In genomic region chr5:151758430-151759241, GRCh38 we compare ENCODE assay signal across 8 cellular contexts. TPM values are rescaled to one million over a fixed set of nuclear protein-coding genes. Genes with fewer than 3 reads are reported as not detected.
A peak's percentile ranks its signal among the peaks of the same experiment; 100 is the strongest.
DNase-seq lines count a peak whose midpoint lies in the region; ATAC-seq and TF ChIP-seq lines count a peak whose summit lies in the region.

Gene ATOX1, minus strand, starts transcription at chr5:151758631. Its CDS starts 80 bp downstream, at chr5:151758551.

- H3K36me3 ChIP-seq in kidney epithelial cell (ENCODE audit: control insufficient read depth, insufficient read depth, low read length), result no peaks in the 10 kb centered on the region

- DNase-seq in AG08395 (ENCODE audit: low spot score) (peak; percentile 100), NCI-H345 treated with DMSO at 0.1 percent for 48 hours (lab: John Stamatoyannopoulos, UW; ENCODE audit: unreplicated experiment) (peak; percentile 76), cerebellar nuclear complex (lab: John Stamatoyannopoulos, UW) (peak; percentile 45 to 82), kidney epithelial cell (ENCODE audit: low read depth) (no peak)
- peak; percentile 84 for DNase-seq in activated CD4-positive, alpha-beta T cell treated with anti-CD3 and anti-CD28 coated beads for 1 hour
- peak; percentile 80 to 86 for DNase-seq in stimulated activated CD4-positive, alpha-beta T cell treated with anti-CD3 and anti-CD28 coated beads, Interleukin-15, amount 100 ng/mL, for 48 hours (ENCODE audit: low read depth in 2 of 2)

- H3K4me3 ChIP-seq in kidney epithelial cell (ENCODE audit: low read depth, low read length), result peak within 1 kb of the TSS; percentile 76

- H3K27me3 ChIP-seq in kidney epithelial cell (ENCODE audit: control insufficient read depth, insufficient read depth, low read length), result no peaks in the 10 kb centered on the region

- no peak for TF ChIP-seq CTCF in kidney epithelial cell (IDR thresholded peaks at IDR 0.05; ENCODE audit: insufficient read depth, low read length, poor library complexity, severe bottlenecking)

- peak; percentile 96 for ATAC-seq in GM18867 (IDR thresholded peaks at IDR 0.05; ENCODE audit: unreplicated experiment)
- ATAC-seq in HG03097 (IDR thresholded peaks at IDR 0.05; ENCODE audit: low FRiP score, unreplicated experiment), result peak; percentile 97

RNA-seq across cellular contexts. Expression of gene ATOX1, which starts in this region (rescaled TPM):
- 91.6 and 118 TPM in 2 replicates for total RNA-seq in kidney epithelial cell
